1 cellular context compared by ENCODE assay signal in the genomic region with DNA sequence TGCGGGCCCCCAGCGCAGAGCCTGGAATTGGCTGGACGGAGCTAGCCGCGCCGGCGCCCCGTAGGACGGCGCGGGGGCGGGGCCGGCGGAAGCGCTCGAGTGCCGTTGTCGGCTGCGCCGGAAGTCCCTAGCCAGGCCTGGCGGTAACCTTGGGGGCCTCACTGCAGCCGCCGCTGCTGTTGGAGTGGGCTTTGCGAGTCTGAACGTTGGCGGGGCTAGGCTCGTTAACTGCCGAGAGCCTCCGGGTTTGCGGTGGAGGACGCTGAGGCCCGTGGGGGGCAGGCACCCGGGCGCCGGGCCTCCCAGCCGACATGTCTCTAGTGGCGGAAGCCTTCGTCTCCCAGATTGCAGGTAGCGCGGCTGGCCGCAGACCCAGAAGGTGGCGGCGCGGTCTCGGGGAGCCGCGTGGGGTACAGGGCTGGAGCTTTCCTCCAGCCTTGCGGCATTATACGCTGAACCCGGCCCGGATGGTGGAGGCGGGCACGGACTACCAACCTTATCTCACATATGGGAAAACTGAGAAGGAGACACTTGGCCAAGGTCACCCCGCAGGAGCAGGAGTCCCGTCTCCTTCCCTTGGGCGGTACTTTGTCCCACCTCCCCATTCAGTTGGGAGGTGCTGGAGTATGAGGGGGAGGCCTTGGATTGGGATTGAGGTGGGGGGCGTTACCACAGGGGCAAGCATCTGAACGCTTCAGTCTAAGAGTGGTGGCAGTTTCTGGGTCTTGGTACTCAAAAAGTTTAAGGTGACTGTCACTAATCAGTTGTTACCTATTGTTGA.
TF ChIP-seq lines count a peak whose summit lies in the region.

A gene (plus strand): TSS at position 124 of the 781 bp plus-strand sequence. CDS start 188 bp downstream, at position 312.

TF ChIP-seq in K562, 482 proteins besides CTCF, POLR2A, EP300 and RAD21 (continued from another document and continues in another):
- no peak; the same call in 1 of the 2 replicates for TF ChIP-seq JUND (IDR thresholded peaks at IDR 0.05; ENCODE audit: borderline replicate concordance, low read depth, low read length)
- TF ChIP-seq JUND (tag; IDR thresholded peaks at IDR 0.05; ENCODE audit: borderline replicate concordance, low read depth, low read length): no peak
- peak; percentile 79; the same call in 1 of the 2 replicates for TF ChIP-seq KLF10 (CRISPR knock-in tag; IDR thresholded peaks at IDR 0.05)
- TF ChIP-seq ILK (tag; IDR thresholded peaks at IDR 0.05; ENCODE audit: borderline replicate concordance, low read depth): no peak
- TF ChIP-seq KLF16 (IDR thresholded peaks at IDR 0.05): no peak
- TF ChIP-seq, protein P1, sequence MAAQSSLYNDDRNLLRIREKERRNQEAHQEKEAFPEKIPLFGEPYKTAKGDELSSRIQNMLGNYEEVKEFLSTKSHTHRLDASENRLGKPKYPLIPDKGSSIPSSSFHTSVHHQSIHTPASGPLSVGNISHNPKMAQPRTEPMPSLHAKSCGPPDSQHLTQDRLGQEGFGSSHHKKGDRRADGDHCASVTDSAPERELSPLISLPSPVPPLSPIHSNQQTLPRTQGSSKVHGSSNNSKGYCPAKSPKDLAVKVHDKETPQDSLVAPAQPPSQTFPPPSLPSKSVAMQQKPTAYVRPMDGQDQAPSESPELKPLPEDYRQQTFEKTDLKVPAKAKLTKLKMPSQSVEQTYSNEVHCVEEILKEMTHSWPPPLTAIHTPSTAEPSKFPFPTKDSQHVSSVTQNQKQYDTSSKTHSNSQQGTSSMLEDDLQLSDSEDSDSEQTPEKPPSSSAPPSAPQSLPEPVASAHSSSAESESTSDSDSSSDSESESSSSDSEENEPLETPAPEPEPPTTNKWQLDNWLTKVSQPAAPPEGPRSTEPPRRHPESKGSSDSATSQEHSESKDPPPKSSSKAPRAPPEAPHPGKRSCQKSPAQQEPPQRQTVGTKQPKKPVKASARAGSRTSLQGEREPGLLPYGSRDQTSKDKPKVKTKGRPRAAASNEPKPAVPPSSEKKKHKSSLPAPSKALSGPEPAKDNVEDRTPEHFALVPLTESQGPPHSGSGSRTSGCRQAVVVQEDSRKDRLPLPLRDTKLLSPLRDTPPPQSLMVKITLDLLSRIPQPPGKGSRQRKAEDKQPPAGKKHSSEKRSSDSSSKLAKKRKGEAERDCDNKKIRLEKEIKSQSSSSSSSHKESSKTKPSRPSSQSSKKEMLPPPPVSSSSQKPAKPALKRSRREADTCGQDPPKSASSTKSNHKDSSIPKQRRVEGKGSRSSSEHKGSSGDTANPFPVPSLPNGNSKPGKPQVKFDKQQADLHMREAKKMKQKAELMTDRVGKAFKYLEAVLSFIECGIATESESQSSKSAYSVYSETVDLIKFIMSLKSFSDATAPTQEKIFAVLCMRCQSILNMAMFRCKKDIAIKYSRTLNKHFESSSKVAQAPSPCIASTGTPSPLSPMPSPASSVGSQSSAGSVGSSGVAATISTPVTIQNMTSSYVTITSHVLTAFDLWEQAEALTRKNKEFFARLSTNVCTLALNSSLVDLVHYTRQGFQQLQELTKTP (IDR thresholded peaks at IDR 0.05; ENCODE audit: low read depth in 1 of 2, partially characterized antibody in 2 of 2): peak in 1 of 2 experiments; percentile 11
- TF ChIP-seq, protein P2, sequence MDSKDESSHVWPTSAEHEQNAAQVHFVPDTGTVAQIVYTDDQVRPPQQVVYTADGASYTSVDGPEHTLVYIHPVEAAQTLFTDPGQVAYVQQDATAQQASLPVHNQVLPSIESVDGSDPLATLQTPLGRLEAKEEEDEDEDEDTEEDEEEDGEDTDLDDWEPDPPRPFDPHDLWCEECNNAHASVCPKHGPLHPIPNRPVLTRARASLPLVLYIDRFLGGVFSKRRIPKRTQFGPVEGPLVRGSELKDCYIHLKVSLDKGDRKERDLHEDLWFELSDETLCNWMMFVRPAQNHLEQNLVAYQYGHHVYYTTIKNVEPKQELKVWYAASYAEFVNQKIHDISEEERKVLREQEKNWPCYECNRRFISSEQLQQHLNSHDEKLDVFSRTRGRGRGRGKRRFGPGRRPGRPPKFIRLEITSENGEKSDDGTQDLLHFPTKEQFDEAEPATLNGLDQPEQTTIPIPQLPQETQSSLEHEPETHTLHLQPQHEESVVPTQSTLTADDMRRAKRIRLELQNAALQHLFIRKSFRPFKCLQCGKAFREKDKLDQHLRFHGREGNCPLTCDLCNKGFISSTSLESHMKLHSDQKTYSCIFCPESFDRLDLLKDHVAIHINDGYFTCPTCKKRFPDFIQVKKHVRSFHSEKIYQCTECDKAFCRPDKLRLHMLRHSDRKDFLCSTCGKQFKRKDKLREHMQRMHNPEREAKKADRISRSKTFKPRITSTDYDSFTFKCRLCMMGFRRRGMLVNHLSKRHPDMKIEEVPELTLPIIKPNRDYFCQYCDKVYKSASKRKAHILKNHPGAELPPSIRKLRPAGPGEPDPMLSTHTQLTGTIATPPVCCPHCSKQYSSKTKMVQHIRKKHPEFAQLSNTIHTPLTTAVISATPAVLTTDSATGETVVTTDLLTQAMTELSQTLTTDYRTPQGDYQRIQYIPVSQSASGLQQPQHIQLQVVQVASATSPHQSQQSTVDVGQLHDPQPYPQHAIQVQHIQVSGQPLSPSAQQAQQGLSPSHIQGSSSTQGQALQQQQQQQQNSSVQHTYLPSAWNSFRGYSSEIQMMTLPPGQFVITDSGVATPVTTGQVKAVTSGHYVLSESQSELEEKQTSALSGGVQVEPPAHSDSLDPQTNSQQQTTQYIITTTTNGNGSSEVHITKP (IDR thresholded peaks at IDR 0.05; ENCODE audit: partially characterized antibody): peak; percentile 74
- peak in 1 of 2 experiments; percentile 78; a peak in 2 of 4 replicates for TF ChIP-seq SRF (CRISPR knock-in tag; IDR thresholded peaks at IDR 0.05)
- TF ChIP-seq HMGN3 (IDR thresholded peaks at IDR 0.05; ENCODE audit: borderline replicate concordance, extremely low read depth, insufficient read length, low read depth, low read length): peak; percentile 82
- TF ChIP-seq NFE2L1 (tag; IDR thresholded peaks at IDR 0.05; ENCODE audit: borderline replicate concordance, low read depth): no peak
- no peak for TF ChIP-seq ELF4 (CRISPR knock-in tag; IDR thresholded peaks at IDR 0.05)
- TF ChIP-seq NFIC (IDR thresholded peaks at IDR 0.05): peak; percentile 58
- TF ChIP-seq, protein P3, sequence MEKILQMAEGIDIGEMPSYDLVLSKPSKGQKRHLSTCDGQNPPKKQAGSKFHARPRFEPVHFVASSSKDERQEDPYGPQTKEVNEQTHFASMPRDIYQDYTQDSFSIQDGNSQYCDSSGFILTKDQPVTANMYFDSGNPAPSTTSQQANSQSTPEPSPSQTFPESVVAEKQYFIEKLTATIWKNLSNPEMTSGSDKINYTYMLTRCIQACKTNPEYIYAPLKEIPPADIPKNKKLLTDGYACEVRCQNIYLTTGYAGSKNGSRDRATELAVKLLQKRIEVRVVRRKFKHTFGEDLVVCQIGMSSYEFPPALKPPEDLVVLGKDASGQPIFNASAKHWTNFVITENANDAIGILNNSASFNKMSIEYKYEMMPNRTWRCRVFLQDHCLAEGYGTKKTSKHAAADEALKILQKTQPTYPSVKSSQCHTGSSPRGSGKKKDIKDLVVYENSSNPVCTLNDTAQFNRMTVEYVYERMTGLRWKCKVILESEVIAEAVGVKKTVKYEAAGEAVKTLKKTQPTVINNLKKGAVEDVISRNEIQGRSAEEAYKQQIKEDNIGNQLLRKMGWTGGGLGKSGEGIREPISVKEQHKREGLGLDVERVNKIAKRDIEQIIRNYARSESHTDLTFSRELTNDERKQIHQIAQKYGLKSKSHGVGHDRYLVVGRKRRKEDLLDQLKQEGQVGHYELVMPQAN (IDR thresholded peaks at IDR 0.05; ENCODE audit: borderline replicate concordance): peak; percentile 87; the same call in 1 of the 2 replicates
- peak; percentile 43; the same call in 1 of the 2 replicates for TF ChIP-seq PRMT5 (CRISPR knock-in tag; IDR thresholded peaks at IDR 0.05)
- no peak for TF ChIP-seq ZNF436 (CRISPR knock-in tag; IDR thresholded peaks at IDR 0.05)
- TF ChIP-seq, protein P4, sequence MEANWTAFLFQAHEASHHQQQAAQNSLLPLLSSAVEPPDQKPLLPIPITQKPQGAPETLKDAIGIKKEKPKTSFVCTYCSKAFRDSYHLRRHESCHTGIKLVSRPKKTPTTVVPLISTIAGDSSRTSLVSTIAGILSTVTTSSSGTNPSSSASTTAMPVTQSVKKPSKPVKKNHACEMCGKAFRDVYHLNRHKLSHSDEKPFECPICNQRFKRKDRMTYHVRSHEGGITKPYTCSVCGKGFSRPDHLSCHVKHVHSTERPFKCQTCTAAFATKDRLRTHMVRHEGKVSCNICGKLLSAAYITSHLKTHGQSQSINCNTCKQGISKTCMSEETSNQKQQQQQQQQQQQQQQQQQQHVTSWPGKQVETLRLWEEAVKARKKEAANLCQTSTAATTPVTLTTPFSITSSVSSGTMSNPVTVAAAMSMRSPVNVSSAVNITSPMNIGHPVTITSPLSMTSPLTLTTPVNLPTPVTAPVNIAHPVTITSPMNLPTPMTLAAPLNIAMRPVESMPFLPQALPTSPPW (CRISPR knock-in tag; IDR thresholded peaks at IDR 0.05): peak; percentile 80; the same call in 1 of the 2 replicates
- peak in 1 of 2 experiments; percentile 33; a peak in 2 of 4 replicates for TF ChIP-seq FOXK2 (conservative IDR thresholded peaks at IDR 0.05 in 1 of 2, IDR thresholded peaks at IDR 0.05 in 1 of 2; ENCODE audit: low read depth in 2 of 2)
- TF ChIP-seq, protein P5, sequence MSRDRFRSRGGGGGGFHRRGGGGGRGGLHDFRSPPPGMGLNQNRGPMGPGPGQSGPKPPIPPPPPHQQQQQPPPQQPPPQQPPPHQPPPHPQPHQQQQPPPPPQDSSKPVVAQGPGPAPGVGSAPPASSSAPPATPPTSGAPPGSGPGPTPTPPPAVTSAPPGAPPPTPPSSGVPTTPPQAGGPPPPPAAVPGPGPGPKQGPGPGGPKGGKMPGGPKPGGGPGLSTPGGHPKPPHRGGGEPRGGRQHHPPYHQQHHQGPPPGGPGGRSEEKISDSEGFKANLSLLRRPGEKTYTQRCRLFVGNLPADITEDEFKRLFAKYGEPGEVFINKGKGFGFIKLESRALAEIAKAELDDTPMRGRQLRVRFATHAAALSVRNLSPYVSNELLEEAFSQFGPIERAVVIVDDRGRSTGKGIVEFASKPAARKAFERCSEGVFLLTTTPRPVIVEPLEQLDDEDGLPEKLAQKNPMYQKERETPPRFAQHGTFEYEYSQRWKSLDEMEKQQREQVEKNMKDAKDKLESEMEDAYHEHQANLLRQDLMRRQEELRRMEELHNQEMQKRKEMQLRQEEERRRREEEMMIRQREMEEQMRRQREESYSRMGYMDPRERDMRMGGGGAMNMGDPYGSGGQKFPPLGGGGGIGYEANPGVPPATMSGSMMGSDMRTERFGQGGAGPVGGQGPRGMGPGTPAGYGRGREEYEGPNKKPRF (IDR thresholded peaks at IDR 0.05; ENCODE audit: low read depth, low read length): no peak
- TF ChIP-seq, protein P6, sequence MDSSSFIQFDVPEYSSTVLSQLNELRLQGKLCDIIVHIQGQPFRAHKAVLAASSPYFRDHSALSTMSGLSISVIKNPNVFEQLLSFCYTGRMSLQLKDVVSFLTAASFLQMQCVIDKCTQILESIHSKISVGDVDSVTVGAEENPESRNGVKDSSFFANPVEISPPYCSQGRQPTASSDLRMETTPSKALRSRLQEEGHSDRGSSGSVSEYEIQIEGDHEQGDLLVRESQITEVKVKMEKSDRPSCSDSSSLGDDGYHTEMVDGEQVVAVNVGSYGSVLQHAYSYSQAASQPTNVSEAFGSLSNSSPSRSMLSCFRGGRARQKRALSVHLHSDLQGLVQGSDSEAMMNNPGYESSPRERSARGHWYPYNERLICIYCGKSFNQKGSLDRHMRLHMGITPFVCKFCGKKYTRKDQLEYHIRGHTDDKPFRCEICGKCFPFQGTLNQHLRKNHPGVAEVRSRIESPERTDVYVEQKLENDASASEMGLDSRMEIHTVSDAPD (CRISPR knock-in tag; IDR thresholded peaks at IDR 0.05): no peak
- peak; percentile 85 for TF ChIP-seq TBP (optimal IDR thresholded peaks at IDR 0.05; ENCODE audit: low read depth, low read length)
- TF ChIP-seq, protein P7, sequence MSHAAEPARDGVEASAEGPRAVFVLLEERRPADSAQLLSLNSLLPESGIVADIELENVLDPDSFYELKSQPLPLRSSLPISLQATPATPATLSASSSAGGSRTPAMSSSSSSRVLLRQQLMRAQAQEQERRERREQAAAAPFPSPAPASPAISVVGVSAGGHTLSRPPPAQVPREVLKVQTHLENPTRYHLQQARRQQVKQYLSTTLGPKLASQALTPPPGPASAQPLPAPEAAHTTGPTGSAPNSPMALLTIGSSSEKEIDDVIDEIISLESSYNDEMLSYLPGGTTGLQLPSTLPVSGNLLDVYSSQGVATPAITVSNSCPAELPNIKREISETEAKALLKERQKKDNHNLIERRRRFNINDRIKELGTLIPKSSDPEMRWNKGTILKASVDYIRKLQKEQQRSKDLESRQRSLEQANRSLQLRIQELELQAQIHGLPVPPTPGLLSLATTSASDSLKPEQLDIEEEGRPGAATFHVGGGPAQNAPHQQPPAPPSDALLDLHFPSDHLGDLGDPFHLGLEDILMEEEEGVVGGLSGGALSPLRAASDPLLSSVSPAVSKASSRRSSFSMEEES (CRISPR knock-in tag; IDR thresholded peaks at IDR 0.05): 0 out of 2 replicates have a peak, but pooled peaks have one; percentile 2
- TF ChIP-seq, protein P8, sequence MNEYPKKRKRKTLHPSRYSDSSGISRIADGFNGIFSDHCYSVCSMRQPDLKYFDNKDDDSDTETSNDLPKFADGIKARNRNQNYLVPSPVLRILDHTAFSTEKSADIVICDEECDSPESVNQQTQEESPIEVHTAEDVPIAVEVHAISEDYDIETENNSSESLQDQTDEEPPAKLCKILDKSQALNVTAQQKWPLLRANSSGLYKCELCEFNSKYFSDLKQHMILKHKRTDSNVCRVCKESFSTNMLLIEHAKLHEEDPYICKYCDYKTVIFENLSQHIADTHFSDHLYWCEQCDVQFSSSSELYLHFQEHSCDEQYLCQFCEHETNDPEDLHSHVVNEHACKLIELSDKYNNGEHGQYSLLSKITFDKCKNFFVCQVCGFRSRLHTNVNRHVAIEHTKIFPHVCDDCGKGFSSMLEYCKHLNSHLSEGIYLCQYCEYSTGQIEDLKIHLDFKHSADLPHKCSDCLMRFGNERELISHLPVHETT (CRISPR knock-in tag; conservative IDR thresholded peaks at IDR 0.05 in 1 of 2, IDR thresholded peaks at IDR 0.05 in 1 of 2): peak in 1 of 2 experiments; percentile 86; a peak in 2 of 4 replicates
- TF ChIP-seq, protein P9, sequence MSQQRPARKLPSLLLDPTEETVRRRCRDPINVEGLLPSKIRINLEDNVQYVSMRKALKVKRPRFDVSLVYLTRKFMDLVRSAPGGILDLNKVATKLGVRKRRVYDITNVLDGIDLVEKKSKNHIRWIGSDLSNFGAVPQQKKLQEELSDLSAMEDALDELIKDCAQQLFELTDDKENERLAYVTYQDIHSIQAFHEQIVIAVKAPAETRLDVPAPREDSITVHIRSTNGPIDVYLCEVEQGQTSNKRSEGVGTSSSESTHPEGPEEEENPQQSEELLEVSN (IDR thresholded peaks at IDR 0.05; ENCODE audit: borderline replicate concordance in 1 of 2, extremely low read depth in 1 of 2, insufficient read depth in 1 of 2, insufficient read length in 1 of 2, low read depth in 1 of 2, low read length in 1 of 2, poor library complexity in 1 of 2, severe bottlenecking in 1 of 2): peak; percentile 63 to 94
- no peak for TF ChIP-seq STAG1 (CRISPR knock-in tag; IDR thresholded peaks at IDR 0.05; ENCODE audit: borderline replicate concordance)
- 0 out of 2 replicates have a peak, but pooled peaks have one; percentile 49 for TF ChIP-seq ZEB2 (IDR thresholded peaks at IDR 0.05)
- no peak for TF ChIP-seq ZNF75A (CRISPR knock-in tag; IDR thresholded peaks at IDR 0.05)
- TF ChIP-seq FOXP1 (CRISPR knock-in tag; IDR thresholded peaks at IDR 0.05): peak; percentile 97
